8 cellular contexts compared by ENCODE assay signal in genomic region chr17:4366312-4367063, GRCh38.
A peak's percentile ranks its signal among the peaks of the same experiment; 100 is the strongest.
DNase-seq lines count a peak whose midpoint lies in the region; ATAC-seq and TF ChIP-seq lines count a peak whose summit lies in the region.

Gene UBE2G1, minus strand, starts transcription at chr17:4366675. Its CDS starts 359 bp downstream, at chr17:4366316.

- H3K27me3 Mint-ChIP-seq in central memory CD8-positive, alpha-beta T cell, result no peaks in the 10 kb centered on the region

- DNase-seq in AG10803 (ENCODE audit: low read depth), result peak; percentile 95
- peak; percentile 87 to 98 for DNase-seq in NCI-H446 (lab: John Stamatoyannopoulos, UW)
- DNase-seq in activated CD4-positive, CD25-positive, alpha-beta regulatory T cell treated with anti-CD3 and anti-CD28 coated beads, Interleukin-2, amount 50 U/mL, for 16 hours (ENCODE audit: low read depth, low spot score), result peak; percentile 98
- peak; percentile 96 to 97 for DNase-seq in central memory CD8-positive, alpha-beta T cell (ENCODE audit: low spot score in 2 of 2)
- DNase-seq in islet precursor cell, result peak; percentile 100
- DNase-seq in stimulated activated CD4-positive, alpha-beta T cell treated with anti-CD3 and anti-CD28 coated beads, Interleukin-15, amount 100 ng/mL, for 1 hour (ENCODE audit: low read depth in 1 of 2, low spot score in 1 of 2), result peak; percentile 99 to 100

- H3K4me3 Mint-ChIP-seq in central memory CD8-positive, alpha-beta T cell, result peak within 1 kb of the TSS; percentile 75

- ATAC-seq in GM19023 (IDR thresholded peaks at IDR 0.05; ENCODE audit: unreplicated experiment) (peak; percentile 69), HG03342 (IDR thresholded peaks at IDR 0.05; ENCODE audit: unreplicated experiment) (peak; percentile 65)
- ATAC-seq in central memory CD8-positive, alpha-beta T cell (replicated peaks; ENCODE audit: extremely low read depth, poor library complexity, severe bottlenecking), result peak; percentile 87

- H3K4me3 ChIP-seq in AG10803 (ENCODE audit: low read length), result peak within 1 kb of the TSS; percentile 71

- H3K4me1 Mint-ChIP-seq in central memory CD8-positive, alpha-beta T cell, result peaks cover 31% of the 10 kb centered on the region

- H3K27ac Mint-ChIP-seq in central memory CD8-positive, alpha-beta T cell (ENCODE audit: low read depth), result peak within 1 kb of the TSS; percentile 90

- H3K9me3 Mint-ChIP-seq in central memory CD8-positive, alpha-beta T cell, result no peaks in the 10 kb centered on the region

- H3K36me3 Mint-ChIP-seq in central memory CD8-positive, alpha-beta T cell (ENCODE audit: insufficient read depth), result peaks cover 16% of the 10 kb centered on the region

- peak; percentile 23; the same call in 1 of the 2 replicates for TF ChIP-seq CTCF in AG10803 (conservative IDR thresholded peaks at IDR 0.05; ENCODE audit: low read length)

Comparison
In these comparisons a context has a peak if more than half of its experiments do, and no peak if none do; other contexts are left out.
1. Peak in every context shown above with its lines: DNase-seq, ATAC-seq and H3K4me3 ChIP-seq.